ENCODE assay signal across 1 cellular context in genomic region chr11:61815790-61816735, GRCh38.
TF ChIP-seq lines count a peak whose summit lies in the region.

No MANE protein-coding gene starts in this region.

TF ChIP-seq in K562, 482 proteins besides CTCF, POLR2A, EP300 and RAD21 (continued from another document and continues in another):
- 0 out of 2 replicates have a peak, but pooled peaks have one; percentile 23 for TF ChIP-seq NCOA1 (IDR thresholded peaks at IDR 0.05; ENCODE audit: low read depth)
- TF ChIP-seq GABPB2 (CRISPR knock-in tag; conservative IDR thresholded peaks at IDR 0.05): no peak
- TF ChIP-seq ZNF780A (CRISPR knock-in tag; IDR thresholded peaks at IDR 0.05): no peak
- peak; percentile 30; the same call in 1 of the 2 replicates for TF ChIP-seq NKRF (IDR thresholded peaks at IDR 0.05; ENCODE audit: borderline replicate concordance)
- TF ChIP-seq RBM17 (IDR thresholded peaks at IDR 0.05; ENCODE audit: borderline replicate concordance, low read depth, low read length): no peak
- TF ChIP-seq SFPQ (IDR thresholded peaks at IDR 0.05; ENCODE audit: low read depth, low read length): no peak
- TF ChIP-seq HMGXB4 (CRISPR knock-in tag; IDR thresholded peaks at IDR 0.05): peak; percentile 88
- TF ChIP-seq HMGN3 (IDR thresholded peaks at IDR 0.05; ENCODE audit: borderline replicate concordance, extremely low read depth, insufficient read length, low read depth, low read length): peak; percentile 36
- no peak for TF ChIP-seq POLR2G (IDR thresholded peaks at IDR 0.05; ENCODE audit: low read depth, low read length)
- TF ChIP-seq ZNF398 (CRISPR knock-in tag; IDR thresholded peaks at IDR 0.05): no peak
- TF ChIP-seq YY1 (IDR thresholded peaks at IDR 0.05; ENCODE audit: borderline replicate concordance in 1 of 3, control insufficient read depth in 1 of 3, extremely low read depth in 1 of 3, insufficient read depth in 3 of 3, insufficient read length in 1 of 3, insufficient replicate concordance in 2 of 3, low read depth in 1 of 3, low read length in 2 of 3): peak in 1 of 3 experiments; percentile 42
- TF ChIP-seq SMARCE1 (IDR thresholded peaks at IDR 0.05): no peak
- TF ChIP-seq TEAD4 (IDR thresholded peaks at IDR 0.05; ENCODE audit: low read length): no peak
- TF ChIP-seq TEAD4 (CRISPR knock-in tag; IDR thresholded peaks at IDR 0.05; ENCODE audit: borderline replicate concordance): peak; percentile 9; the same call in 1 of the 2 replicates
- peak; percentile 13; the same call in 1 of the 2 replicates for TF ChIP-seq ZNF668 (CRISPR knock-in tag; IDR thresholded peaks at IDR 0.05)
- TF ChIP-seq ADNP (tag; IDR thresholded peaks at IDR 0.05): no peak
- TF ChIP-seq ATF4 (CRISPR knock-in tag; IDR thresholded peaks at IDR 0.05): no peak
- no peak for TF ChIP-seq ILK (tag; IDR thresholded peaks at IDR 0.05; ENCODE audit: borderline replicate concordance, low read depth)
- no peak for TF ChIP-seq ZNF24 (IDR thresholded peaks at IDR 0.05)
- TF ChIP-seq ELF4 (CRISPR knock-in tag; IDR thresholded peaks at IDR 0.05): 0 out of 2 replicates have a peak, but pooled peaks have one; percentile 54
- no peak for TF ChIP-seq BRF2 (IDR thresholded peaks at IDR 0.05; ENCODE audit: borderline replicate concordance, insufficient read depth, insufficient read length)
- no peak; the same call in 1 of the 2 replicates for TF ChIP-seq HMBOX1 (IDR thresholded peaks at IDR 0.05)
- 0 out of 2 replicates have a peak, but pooled peaks have one; percentile 8 for TF ChIP-seq CREB3 (tag; conservative IDR thresholded peaks at IDR 0.05; ENCODE audit: low read depth)
- no peak for TF ChIP-seq PHB (CRISPR knock-in tag; IDR thresholded peaks at IDR 0.05)
- no peak for TF ChIP-seq RBM15 (IDR thresholded peaks at IDR 0.05; ENCODE audit: insufficient read depth, low read length)
- TF ChIP-seq ZFP36 (IDR thresholded peaks at IDR 0.05; ENCODE audit: low read depth, low read length, partially characterized antibody): no peak
- TF ChIP-seq MLLT1 (IDR thresholded peaks at IDR 0.05): peak; percentile 41 to 74; a peak in 3 of 4 replicates
- no peak for TF ChIP-seq PBX2 (CRISPR knock-in tag; IDR thresholded peaks at IDR 0.05; ENCODE audit: low read depth)
- TF ChIP-seq PBX2 (tag; conservative IDR thresholded peaks at IDR 0.05; ENCODE audit: low read depth): no peak
- no peak for TF ChIP-seq LCOR (CRISPR knock-in tag; IDR thresholded peaks at IDR 0.05)
- TF ChIP-seq NFRKB (IDR thresholded peaks at IDR 0.05; ENCODE audit: low read depth): no peak; the same call in none of the 2 replicates
- TF ChIP-seq SAP30 (IDR thresholded peaks at IDR 0.05; ENCODE audit: borderline replicate concordance, insufficient read depth, low read depth, low read length, poor library complexity, severe bottlenecking): peak; percentile 54
- no peak for TF ChIP-seq ZHX1 (conservative IDR thresholded peaks at IDR 0.05; ENCODE audit: low read length)
- no peak for TF ChIP-seq KAT2B (IDR thresholded peaks at IDR 0.05; ENCODE audit: low read depth, low read length)
- no peak for TF ChIP-seq TCF15 (CRISPR knock-in tag; IDR thresholded peaks at IDR 0.05)
